2 cellular contexts compared by ENCODE assay signal in genomic region chr2:163732718-163733117, GRCh38.
TF ChIP-seq lines count a peak whose summit lies in the region.

No MANE protein-coding gene starts in this region.

TF ChIP-seq in IMR-90, 13 proteins besides CTCF, POLR2A, EP300 and RAD21:
- TF ChIP-seq BHLHE40 (IDR thresholded peaks at IDR 0.05; ENCODE audit: low read depth, low read length): no peak
- TF ChIP-seq RFX5 (IDR thresholded peaks at IDR 0.05; ENCODE audit: low read depth, low read length): no peak
- TF ChIP-seq RCOR1 (IDR thresholded peaks at IDR 0.05; ENCODE audit: insufficient replicate concordance, low read length): no peak
- TF ChIP-seq MAFK (IDR thresholded peaks at IDR 0.05; ENCODE audit: low read depth, low read length): no peak
- no peak for TF ChIP-seq ELK1 (IDR thresholded peaks at IDR 0.05; ENCODE audit: borderline replicate concordance, low read depth, low read length)
- no peak for TF ChIP-seq CHD1 (IDR thresholded peaks at IDR 0.05; ENCODE audit: low read depth, low read length)
- TF ChIP-seq FOS (IDR thresholded peaks at IDR 0.05; ENCODE audit: low read depth, low read length): no peak
- TF ChIP-seq, protein P1, sequence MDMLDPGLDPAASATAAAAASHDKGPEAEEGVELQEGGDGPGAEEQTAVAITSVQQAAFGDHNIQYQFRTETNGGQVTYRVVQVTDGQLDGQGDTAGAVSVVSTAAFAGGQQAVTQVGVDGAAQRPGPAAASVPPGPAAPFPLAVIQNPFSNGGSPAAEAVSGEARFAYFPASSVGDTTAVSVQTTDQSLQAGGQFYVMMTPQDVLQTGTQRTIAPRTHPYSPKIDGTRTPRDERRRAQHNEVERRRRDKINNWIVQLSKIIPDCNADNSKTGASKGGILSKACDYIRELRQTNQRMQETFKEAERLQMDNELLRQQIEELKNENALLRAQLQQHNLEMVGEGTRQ (IDR thresholded peaks at IDR 0.05; ENCODE audit: low read depth, low read length): no peak
- TF ChIP-seq MXI1 (IDR thresholded peaks at IDR 0.05; ENCODE audit: borderline replicate concordance, low read depth, low read length): no peak
- no peak for TF ChIP-seq NFE2L2 (IDR thresholded peaks at IDR 0.05; ENCODE audit: low read depth, low read length)
- no peak for TF ChIP-seq SMC3 (IDR thresholded peaks at IDR 0.05; ENCODE audit: low read depth, low read length)
- no peak for TF ChIP-seq CEBPB (IDR thresholded peaks at IDR 0.05; ENCODE audit: low read depth, low read length)
- no peak for TF ChIP-seq MAZ (IDR thresholded peaks at IDR 0.05; ENCODE audit: borderline replicate concordance, low read depth, low read length)

TF ChIP-seq in HepG2, 621 proteins besides CTCF, POLR2A, EP300 and RAD21:
- TF ChIP-seq, protein P2, sequence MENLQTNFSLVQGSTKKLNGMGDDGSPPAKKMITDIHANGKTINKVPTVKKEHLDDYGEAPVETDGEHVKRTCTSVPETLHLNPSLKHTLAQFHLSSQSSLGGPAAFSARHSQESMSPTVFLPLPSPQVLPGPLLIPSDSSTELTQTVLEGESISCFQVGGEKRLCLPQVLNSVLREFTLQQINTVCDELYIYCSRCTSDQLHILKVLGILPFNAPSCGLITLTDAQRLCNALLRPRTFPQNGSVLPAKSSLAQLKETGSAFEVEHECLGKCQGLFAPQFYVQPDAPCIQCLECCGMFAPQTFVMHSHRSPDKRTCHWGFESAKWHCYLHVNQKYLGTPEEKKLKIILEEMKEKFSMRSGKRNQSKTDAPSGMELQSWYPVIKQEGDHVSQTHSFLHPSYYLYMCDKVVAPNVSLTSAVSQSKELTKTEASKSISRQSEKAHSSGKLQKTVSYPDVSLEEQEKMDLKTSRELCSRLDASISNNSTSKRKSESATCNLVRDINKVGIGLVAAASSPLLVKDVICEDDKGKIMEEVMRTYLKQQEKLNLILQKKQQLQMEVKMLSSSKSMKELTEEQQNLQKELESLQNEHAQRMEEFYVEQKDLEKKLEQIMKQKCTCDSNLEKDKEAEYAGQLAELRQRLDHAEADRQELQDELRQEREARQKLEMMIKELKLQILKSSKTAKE (CRISPR knock-in tag; IDR thresholded peaks at IDR 0.05; ENCODE audit: borderline replicate concordance): no peak
- peak; percentile 14; the same call in 1 of the 2 replicates for TF ChIP-seq SAP130 (CRISPR knock-in tag; IDR thresholded peaks at IDR 0.05; ENCODE audit: low read depth)
